23 cellular contexts compared by ENCODE assay signal in the genomic region with DNA sequence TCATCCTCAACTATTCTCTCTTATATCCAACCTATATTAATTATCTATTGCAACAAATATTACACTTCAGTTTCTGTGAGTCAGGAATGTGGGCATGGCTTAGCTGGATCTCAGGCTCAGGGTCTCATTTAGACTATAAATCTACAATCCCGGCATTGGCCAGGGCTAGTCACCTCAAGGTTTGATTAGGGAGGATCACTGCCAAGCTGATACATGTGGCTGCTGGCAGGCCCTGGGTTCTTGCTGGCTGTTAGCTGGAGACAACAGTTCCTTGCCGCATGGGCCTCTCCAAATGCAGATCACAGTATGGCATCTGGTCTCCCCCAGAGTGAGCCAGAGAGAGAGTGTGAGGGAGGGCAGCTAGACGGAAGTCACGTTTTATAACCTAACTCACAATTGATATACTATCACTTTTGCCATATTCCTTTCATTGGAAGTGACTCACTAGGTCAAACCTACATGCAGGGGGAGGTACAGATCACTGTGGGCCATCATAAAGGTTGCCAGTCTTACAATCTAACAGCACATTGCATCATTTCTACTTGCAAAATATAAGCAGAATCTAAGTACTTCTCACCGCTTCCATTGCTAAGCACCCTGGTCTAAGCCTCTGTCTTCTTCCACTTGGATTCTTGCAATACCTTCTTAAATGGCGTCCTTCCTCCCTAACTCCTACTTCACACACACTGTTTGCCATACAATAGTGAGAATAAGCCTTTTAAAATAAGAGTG.
DNase-seq lines count a peak whose midpoint lies in the region; ATAC-seq, FAIRE-seq and TF ChIP-seq lines count a peak whose summit lies in the region.
"Had no signal": no experiment of that assay in that cellular context is flagged by ENCODE, and none has a peak within 500 bp of the region (broad histone marks: within the 10 kb centered on the region; RNA-seq: fewer than 3 reads in every experiment).

No MANE protein-coding gene starts in this region.

- H3K27me3 Mint-ChIP-seq in GM23338 (ENCODE audit: insufficient read depth, low read depth, poor library complexity): no peaks in the 10 kb centered on the region
- H3K27me3 Mint-ChIP-seq in H9 (ENCODE audit: low read depth): no peaks in the 10 kb centered on the region

- no peak overlapping the region for H3T11ph ChIP-seq in H9 (ENCODE audit: low read length)

- H3K14ac ChIP-seq in H9 (ENCODE audit: insufficient read depth, low read length): no peak overlapping the region

- no peak overlapping the region for H3K27ac ChIP-seq in GM23338 (ENCODE audit: low read depth)
- peak overlapping the region; percentile 10 for H3K27ac ChIP-seq in RWPE2 (ENCODE audit: poor library complexity, severe bottlenecking)
- H3K27ac ChIP-seq in foreskin keratinocyte: peak overlapping the region; percentile 93
- H3K27ac ChIP-seq in H9 (ENCODE audit: insufficient read length, low read depth, low read length): no peak overlapping the region
- H3K27ac ChIP-seq: HL-60, Peyer's patch had no signal

- H3K4me3 Mint-ChIP-seq in GM23338: no peak overlapping the region
- no peak overlapping the region for H3K4me3 Mint-ChIP-seq in H9
- H3K4me3 Mint-ChIP-seq: CD8-positive, alpha-beta memory T cell; T-cell had no signal

- H3K79me2 ChIP-seq in GM23338 (replicated peaks; ENCODE audit: insufficient read depth) (no peaks in the 10 kb centered on the region), H9 (ENCODE audit: insufficient read depth, low read length) (no peaks in the 10 kb centered on the region)

- H2BK15ac ChIP-seq in H9 (ENCODE audit: low read depth, low read length): no peak overlapping the region

- no peak for DNase-seq in GM23338 (ENCODE audit: low spot score)
- no peak for DNase-seq in HTR-8/SVneo (ENCODE audit: insufficient read length, low spot score)
- DNase-seq in RWPE2 (ENCODE audit: low spot score): no peak
- DNase-seq in foreskin keratinocyte: peak in 1 of 2 donors; percentile 39
- DNase-seq in activated CD4-positive, alpha-beta T cell treated with anti-CD3 and anti-CD28 coated beads, Interleukin-2, amount 50 U/mL, for 4 hours: no peak
- no peak for DNase-seq in H9
- no peak for DNase-seq in stimulated activated naive CD8-positive, alpha-beta T cell treated with anti-CD3 and anti-CD28 coated beads, Interleukin-15, Interleukin-2, amounts not matched to agents 100 U/mL and 50 U/mL, for 24 hours
- DNase-seq: ACHN; C1 segment of cervical spinal cord; CD8-positive, alpha-beta memory T cell; MV-4-11; NCI-H1417; NCI-H187 treated with DMSO at 0.1 percent for 48 hours; NCI-H226; NCI-H526; Peyer's patch; Right ventricle myocardium superior; SK-N-SH; T-cell had no signal

- no peak overlapping the region for H2AK5ac ChIP-seq in H9 (ENCODE audit: insufficient read length, low read length)

- H3K4me2 ChIP-seq in GM23338 (no peak overlapping the region), H9 (ENCODE audit: insufficient read depth, insufficient read length, low read length) (no peak overlapping the region)
- H3K4me2 ChIP-seq: SK-N-SH had no signal

- H3K36me3 ChIP-seq in GM23338 (ENCODE audit: insufficient read depth) (no peaks in the 10 kb centered on the region), RWPE2 (ENCODE audit: low read depth) (no peaks in the 10 kb centered on the region)
- H3K36me3 ChIP-seq: Peyer's patch had no signal

- H3F3A ChIP-seq in GM23338 (replicated peaks; ENCODE audit: low read depth): no peaks in the 10 kb centered on the region

- H3K4ac ChIP-seq in H9 (ENCODE audit: low read depth, low read length): no peak overlapping the region

- WGBS in H9 (ENCODE audit: extremely low coverage, insufficient read length, low lambda C conversion rate): no CpG with 5 or more reads among the region's 6 CpGs

- no peak overlapping the region for H3K27ac Mint-ChIP-seq in GM23338
- no peak overlapping the region for H3K27ac Mint-ChIP-seq in H9
- H3K27ac Mint-ChIP-seq: CD8-positive, alpha-beta memory T cell; T-cell had no signal

- H3K18ac ChIP-seq in H9 (ENCODE audit: insufficient read length, low read depth, low read length): no peak overlapping the region

- peaks cover 7% of the 10 kb centered on the region; the same call in 1 of the 2 replicates for H3K9me2 ChIP-seq in GM23338 (ENCODE audit: insufficient read depth)
- H3K9me2 ChIP-seq: SK-N-SH had no signal

- no peak for ATAC-seq in GM23338
- no peak for ATAC-seq in RWPE2 (ENCODE audit: low read depth)
- ATAC-seq in foreskin keratinocyte: peak; percentile 31
- ATAC-seq in stimulated activated naive CD8-positive, alpha-beta T cell treated with anti-CD3 and anti-CD28 coated beads, Interleukin-15, Interleukin-2, amounts not matched to agents 100 U/mL and 50 U/mL, for 24 hours: no peak
- ATAC-seq: T-cell had no signal

- no peaks in the 10 kb centered on the region for H3K36me3 Mint-ChIP-seq in GM23338 (ENCODE audit: low read depth)
- no peaks in the 10 kb centered on the region for H3K36me3 Mint-ChIP-seq in H9 (ENCODE audit: insufficient read depth in 1 of 3, low read depth in 3 of 3)
- H3K36me3 Mint-ChIP-seq: CD8-positive, alpha-beta memory T cell; T-cell had no signal

- H4K5ac ChIP-seq in H9 (ENCODE audit: insufficient read length, low read depth, low read length): no peak overlapping the region

- H2AFZ ChIP-seq in GM23338 (peak overlapping the region; percentile 59), H9 (ENCODE audit: low read length) (no peak overlapping the region)

- no peak overlapping the region for H3K56ac ChIP-seq in H9 (ENCODE audit: insufficient read length, low read depth, low read length)

- H3K23ac ChIP-seq in H9 (ENCODE audit: insufficient read length, low read depth, low read length): no peak overlapping the region

- H4K20me1 ChIP-seq in GM23338 (replicated peaks; ENCODE audit: insufficient read depth) (no peaks in the 10 kb centered on the region), H9 (ENCODE audit: control insufficient read depth, insufficient read depth, insufficient read length) (no peaks in the 10 kb centered on the region)

- H3K4me1 Mint-ChIP-seq in GM23338 (no peaks in the 10 kb centered on the region), H9 (no peaks in the 10 kb centered on the region)
- H3K4me1 Mint-ChIP-seq: CD8-positive, alpha-beta memory T cell had no signal

- H3K23me2 ChIP-seq in H9 (ENCODE audit: insufficient read length, low read depth, low read length, poor library complexity, severe bottlenecking): no peaks in the 10 kb centered on the region

- no peak overlapping the region for H2BK20ac ChIP-seq in H9 (ENCODE audit: low read depth, low read length, poor library complexity, severe bottlenecking)

- H3K9ac ChIP-seq in H9 (ENCODE audit: extremely low read depth, insufficient read length, low read length): no peak overlapping the region
- H3K9ac ChIP-seq: SK-N-SH had no signal

- no peak overlapping the region for H4K8ac ChIP-seq in H9 (replicated peaks; ENCODE audit: insufficient read length, low read depth, low read length)

- H3K9me3 ChIP-seq in RWPE2 (ENCODE audit: severe bottlenecking): no peaks in the 10 kb centered on the region
- H3K9me3 ChIP-seq in H9 (ENCODE audit: control insufficient read depth, low read depth, low read length): no peaks in the 10 kb centered on the region
- H3K9me3 ChIP-seq: Peyer's patch, SK-N-SH had no signal

- H2BK12ac ChIP-seq in H9 (ENCODE audit: insufficient read length, low read depth, low read length): no peak overlapping the region

- no peaks in the 10 kb centered on the region for H3K79me1 ChIP-seq in H9 (ENCODE audit: insufficient read depth, low read depth, low read length, poor library complexity, severe bottlenecking)

- H2BK120ac ChIP-seq in H9 (ENCODE audit: low read depth, low read length, poor library complexity, severe bottlenecking): no peak overlapping the region

- H3K27me3 ChIP-seq in GM23338 (ENCODE audit: insufficient read depth) (no peaks in the 10 kb centered on the region), RWPE2 (ENCODE audit: insufficient read depth, poor library complexity, severe bottlenecking) (no peaks in the 10 kb centered on the region), foreskin keratinocyte (no peaks in the 10 kb centered on the region), H9 (ENCODE audit: insufficient read depth, low read length) (no peaks in the 10 kb centered on the region)
- H3K27me3 ChIP-seq: Peyer's patch had no signal

- H3K4me3 ChIP-seq in GM23338 (no peak overlapping the region), RWPE2 (ENCODE audit: severe bottlenecking) (no peak overlapping the region)
- H3K4me3 ChIP-seq: Peyer's patch had no signal

- no peaks in the 10 kb centered on the region for H3K4me1 ChIP-seq in GM23338 (ENCODE audit: insufficient read depth)
- H3K4me1 ChIP-seq in RWPE2 (ENCODE audit: insufficient read depth, poor library complexity, severe bottlenecking): peaks cover 18% of the 10 kb centered on the region
- H3K4me1 ChIP-seq in foreskin keratinocyte: peaks cover 17% of the 10 kb centered on the region
- H3K4me1 ChIP-seq in H9 (ENCODE audit: insufficient read depth, low read length): no peaks in the 10 kb centered on the region
- H3K4me1 ChIP-seq: Peyer's patch had no signal

- H3K9me3 Mint-ChIP-seq in GM23338 (no peaks in the 10 kb centered on the region), H9 (no peaks in the 10 kb centered on the region; a peak in 1 of 5 replicates)
- H3K9me3 Mint-ChIP-seq: CD8-positive, alpha-beta memory T cell; T-cell had no signal

- peak; percentile 46 for FAIRE-seq in HTR-8/SVneo (lab: Jason Lieb, UNC)
- FAIRE-seq: D721Med, GM12891, H54 had no signal

- H4K91ac ChIP-seq in H9 (ENCODE audit: insufficient read length, low read depth, low read length): no peak overlapping the region

- H2BK5ac ChIP-seq in H9 (ENCODE audit: insufficient read length, low read length): no peak overlapping the region

- TF ChIP-seq CTCF in GM23338 (conservative IDR thresholded peaks at IDR 0.05; ENCODE audit: low read depth in 2 of 2): no peak
- TF ChIP-seq CTCF in RWPE2 (IDR thresholded peaks at IDR 0.05; ENCODE audit: poor library complexity, severe bottlenecking): no peak
- TF ChIP-seq CTCF in foreskin keratinocyte (conservative IDR thresholded peaks at IDR 0.05): no peak
- TF ChIP-seq CTCF in H9 (conservative IDR thresholded peaks at IDR 0.05): no peak

TF ChIP-seq in GM23338, 12 proteins besides CTCF, POLR2A, EP300 and RAD21 (continues in another document):
- TF ChIP-seq NANOG (IDR thresholded peaks at IDR 0.05; ENCODE audit: borderline replicate concordance): no peak
- TF ChIP-seq POLR2AphosphoS5 (IDR thresholded peaks at IDR 0.05; ENCODE audit: low read depth): no peak
- TF ChIP-seq, protein P1, sequence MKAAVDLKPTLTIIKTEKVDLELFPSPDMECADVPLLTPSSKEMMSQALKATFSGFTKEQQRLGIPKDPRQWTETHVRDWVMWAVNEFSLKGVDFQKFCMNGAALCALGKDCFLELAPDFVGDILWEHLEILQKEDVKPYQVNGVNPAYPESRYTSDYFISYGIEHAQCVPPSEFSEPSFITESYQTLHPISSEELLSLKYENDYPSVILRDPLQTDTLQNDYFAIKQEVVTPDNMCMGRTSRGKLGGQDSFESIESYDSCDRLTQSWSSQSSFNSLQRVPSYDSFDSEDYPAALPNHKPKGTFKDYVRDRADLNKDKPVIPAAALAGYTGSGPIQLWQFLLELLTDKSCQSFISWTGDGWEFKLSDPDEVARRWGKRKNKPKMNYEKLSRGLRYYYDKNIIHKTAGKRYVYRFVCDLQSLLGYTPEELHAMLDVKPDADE (IDR thresholded peaks at IDR 0.05): no peak
- TF ChIP-seq ZNF331 (CRISPR knock-in tag; IDR thresholded peaks at IDR 0.05; ENCODE audit: low read depth): no peak
- TF ChIP-seq STAT1 (IDR thresholded peaks at IDR 0.05; ENCODE audit: unreplicated experiment): no peak

Comparison
In these comparisons a context has a peak if more than half of its experiments do, and no peak if none do; other contexts are left out.
1. H3K27ac ChIP-seq: peak in RWPE2 (single experiment) and foreskin keratinocyte (single experiment); none in GM23338 (single experiment) and H9 (single experiment).